ENCODE assay signal across 27 cellular contexts in genomic region chr4:1380368-1381151, GRCh38. TPM values are rescaled to one million over a fixed set of nuclear protein-coding genes. Genes with fewer than 3 reads are reported as not detected.
"Had no signal": no experiment of that assay in that cellular context is flagged by ENCODE, and none has a peak within 500 bp of the region (broad histone marks: within the 10 kb centered on the region; RNA-seq: fewer than 3 reads in every experiment).

No MANE protein-coding gene starts in this region.

- H3K4me3 Mint-ChIP-seq: activated naive CD4-positive, alpha-beta T cell treated with anti-CD3 and anti-CD28 coated beads, Interleukin-2, amount 50 U/mL, for 24 hours; activated T-cell treated with anti-CD3 and anti-CD28 coated beads, Interleukin-2, amount 50 U/mL, for 24 hours; brain; central memory CD8-positive, alpha-beta T cell; memory B cell; nephron; T-cell had no signal

- DNase-seq: activated CD4-positive, alpha-beta T cell treated with anti-CD3 and anti-CD28 coated beads for 1 hour; activated CD4-positive, alpha-beta T cell treated with anti-CD3 and anti-CD28 coated beads, Interleukin-2, amount 50 U/mL, for 48 hours; activated T-cell treated with anti-CD3 and anti-CD28 coated beads, Interleukin-2, amount 50 U/mL, for 24 hours; amniotic stem cell; cortex of kidney; effector CD4-positive, alpha-beta T cell; foreskin melanocyte; occipital lobe; stimulated activated CD4-positive, alpha-beta T cell treated with anti-CD3 and anti-CD28 coated beads, Interleukin-4, amount 100 ng/mL, for 4 hours; stimulated activated CD8-positive, alpha-beta memory T cell treated with anti-CD3 and anti-CD28 coated beads, Interleukin-4, amount 100 ng/mL, for 48 hours; stimulated activated naive CD4-positive, alpha-beta T cell treated with Interleukin-2 at 50 U/mL for 16 hours; substantia nigra; T-cell; T-helper 9 cell had no signal

- ATAC-seq: heart right ventricle, left colon, T-cell had no signal

- H3K9me3 Mint-ChIP-seq: activated naive CD4-positive, alpha-beta T cell treated with anti-CD3 and anti-CD28 coated beads, Interleukin-2, amount 50 U/mL, for 24 hours; activated T-cell treated with anti-CD3 and anti-CD28 coated beads, Interleukin-2, amount 50 U/mL, for 24 hours; brain; central memory CD8-positive, alpha-beta T cell; memory B cell; nephron; T-cell had no signal

- H3K4me1 Mint-ChIP-seq: activated naive CD4-positive, alpha-beta T cell treated with anti-CD3 and anti-CD28 coated beads, Interleukin-2, amount 50 U/mL, for 24 hours; central memory CD8-positive, alpha-beta T cell; memory B cell; nephron; T-cell had no signal

- H3K27me3 ChIP-seq: heart right ventricle, tibial nerve, vagina had no signal

- H3K27ac ChIP-seq: heart right ventricle, SK-N-MC, skin epidermis, tibial nerve, vagina had no signal

- FAIRE-seq: endothelial cell of umbilical vein had no signal

- H3K4me3 ChIP-seq: heart right ventricle, SK-N-MC, skin epidermis, tibial nerve, vagina had no signal

- H3K4me1 ChIP-seq: heart right ventricle, tibial nerve, vagina had no signal

- H3K36me3 Mint-ChIP-seq: activated naive CD4-positive, alpha-beta T cell treated with anti-CD3 and anti-CD28 coated beads, Interleukin-2, amount 50 U/mL, for 24 hours; memory B cell had no signal

- H3K27me3 Mint-ChIP-seq: activated naive CD4-positive, alpha-beta T cell treated with anti-CD3 and anti-CD28 coated beads, Interleukin-2, amount 50 U/mL, for 24 hours; activated T-cell treated with anti-CD3 and anti-CD28 coated beads, Interleukin-2, amount 50 U/mL, for 24 hours; brain; central memory CD8-positive, alpha-beta T cell; memory B cell; T-cell had no signal

- H3K27ac Mint-ChIP-seq: activated naive CD4-positive, alpha-beta T cell treated with anti-CD3 and anti-CD28 coated beads, Interleukin-2, amount 50 U/mL, for 24 hours; activated T-cell treated with anti-CD3 and anti-CD28 coated beads, Interleukin-2, amount 50 U/mL, for 24 hours; brain; memory B cell; nephron; T-cell had no signal

- H3K9me3 ChIP-seq: heart right ventricle, tibial nerve, vagina had no signal

RNA-seq across cellular contexts. Expression of gene NKX1-1, which starts 25.7 kb away (rescaled TPM):
- total RNA-seq: endothelial cell of umbilical vein, fibroblast of lung, heart right ventricle, left colon, occipital lobe, T-cell, tibial nerve, vagina had no signal
- polyA plus RNA-seq: endothelial cell of umbilical vein, fibroblast of lung, heart right ventricle had no signal
